25 cellular contexts compared by ENCODE assay signal in the genomic region with DNA sequence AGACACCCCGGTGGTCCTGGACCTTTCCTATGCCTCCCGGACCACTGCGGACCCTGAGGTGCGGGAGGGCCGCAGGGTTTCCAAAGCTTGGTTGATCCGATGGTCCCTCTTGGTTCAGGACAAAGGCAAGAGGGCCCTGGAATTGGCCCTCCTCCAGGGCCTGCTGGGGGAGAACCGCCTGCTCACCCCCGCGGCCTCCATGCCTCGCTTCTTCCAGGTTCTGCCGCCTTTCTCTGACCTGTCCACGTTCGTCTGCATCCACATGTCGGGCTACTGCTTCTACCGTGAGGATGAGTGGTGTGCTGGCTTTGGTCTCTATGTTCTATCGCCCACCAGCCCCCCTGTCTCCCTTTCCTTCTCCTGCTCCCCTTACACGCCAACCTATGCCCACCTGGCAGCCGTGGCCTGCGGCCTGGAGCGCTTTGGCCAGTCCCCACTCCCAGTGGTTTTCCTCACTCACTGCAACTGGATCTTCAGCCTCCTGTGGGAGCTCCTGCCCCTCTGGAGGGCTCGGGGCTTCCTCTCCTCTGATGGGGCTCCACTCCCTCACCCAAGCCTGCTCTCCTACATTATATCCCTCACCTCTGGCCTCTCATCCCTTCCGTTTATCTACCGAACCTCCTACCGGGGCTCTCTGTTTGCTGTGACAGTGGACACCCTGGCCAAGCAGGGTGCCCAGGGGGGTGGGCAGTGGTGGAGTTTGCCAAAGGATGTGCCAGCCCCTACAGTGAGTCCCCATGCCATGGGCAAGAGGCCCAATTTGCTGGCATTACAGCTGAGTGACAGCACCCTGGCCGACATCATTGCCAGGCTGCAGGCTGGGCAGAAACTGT. TPM values are rescaled to one million over a fixed set of nuclear protein-coding genes. Genes with fewer than 3 reads are reported as not detected.
"Had no signal": no experiment of that assay in that cellular context is flagged by ENCODE, and none has a peak within 500 bp of the region (broad histone marks: within the 10 kb centered on the region; RNA-seq: fewer than 3 reads in every experiment).

No MANE protein-coding gene starts in this region.

- H3K4me3 Mint-ChIP-seq: activated CD4-positive, alpha-beta T cell treated with anti-CD3 and anti-CD28 coated beads for 36 hours; activated naive CD4-positive, alpha-beta T cell treated with anti-CD3 and anti-CD28 coated beads, Interleukin-2, amount 10 ng/mL, durations not matched to agents 7 days and 5 days; activated naive CD8-positive, alpha-beta T cell treated with anti-CD3 and anti-CD28 coated beads, Interleukin-2, amount 10 ng/mL, durations not matched to agents 7 days and 5 days; activated T-helper 1 cell treated with anti-CD3 and anti-CD28 coated beads, Interleukin-12 subunit alpha, Interleukin-12 subunit beta, Interleukin-2, Interleukin-4 antibody, amounts not matched to agents 30 ng/mL and 10 ng/mL and 1 ng/mL, durations not matched to agents 14 hours and 24 hours and 36 hours; brain; nephron had no signal

- DNase-seq: activated CD4-positive, alpha-beta T cell treated with anti-CD3 and anti-CD28 coated beads for 36 hours; activated CD4-positive, CD25-positive, alpha-beta regulatory T cell; activated gamma-delta T cell; activated naive CD4-positive, alpha-beta T cell treated with anti-CD3 and anti-CD28 coated beads, Interleukin-2, amount 10 ng/mL, durations not matched to agents 7 days and 5 days; activated naive CD8-positive, alpha-beta T cell treated with anti-CD3 and anti-CD28 coated beads, Interleukin-2, amount 10 ng/mL, durations not matched to agents 7 days and 5 days; activated T-cell treated with anti-CD3 and anti-CD28 coated beads for 4 hours; dorsolateral prefrontal cortex; effector memory CD4-positive, alpha-beta T cell; gastrocnemius medialis; islet precursor cell; left ventricle myocardium superior; right cardiac atrium; stimulated activated CD4-positive, alpha-beta T cell treated with anti-CD3 and anti-CD28 coated beads, Interleukin-2, amount 100 ng/mL, for 48 hours; stimulated activated naive CD4-positive, alpha-beta T cell treated with Interleukin-2 at 50 U/mL for 16 hours; trophoblast cell; uterus had no signal

- H3K27ac Mint-ChIP-seq: activated CD4-positive, alpha-beta T cell treated with anti-CD3 and anti-CD28 coated beads for 36 hours; activated naive CD4-positive, alpha-beta T cell treated with anti-CD3 and anti-CD28 coated beads, Interleukin-2, amount 10 ng/mL, durations not matched to agents 7 days and 5 days; activated naive CD8-positive, alpha-beta T cell treated with anti-CD3 and anti-CD28 coated beads, Interleukin-2, amount 10 ng/mL, durations not matched to agents 7 days and 5 days; activated T-helper 1 cell treated with anti-CD3 and anti-CD28 coated beads, Interleukin-12 subunit alpha, Interleukin-12 subunit beta, Interleukin-2, Interleukin-4 antibody, amounts not matched to agents 30 ng/mL and 10 ng/mL and 1 ng/mL, durations not matched to agents 14 hours and 24 hours and 36 hours; nephron had no signal

- H3K4me2 ChIP-seq: hepatocyte had no signal

- H3K27me3 Mint-ChIP-seq: activated CD4-positive, alpha-beta T cell treated with anti-CD3 and anti-CD28 coated beads for 36 hours had no signal

- H3K9me3 ChIP-seq: ascending aorta, gastrocnemius medialis, pancreas, thoracic aorta, uterus had no signal

- H2AFZ ChIP-seq: hepatocyte had no signal

- H3K79me2 ChIP-seq: hepatocyte had no signal

- H3K36me3 ChIP-seq: gastrocnemius medialis, pancreas, uterus had no signal

- H3K4me3 ChIP-seq: ascending aorta, coronary artery, dorsolateral prefrontal cortex, gastrocnemius medialis, hepatocyte, pancreas, thoracic aorta, uterus had no signal

- H3K4me1 Mint-ChIP-seq: activated CD4-positive, alpha-beta T cell treated with anti-CD3 and anti-CD28 coated beads for 36 hours; activated naive CD4-positive, alpha-beta T cell treated with anti-CD3 and anti-CD28 coated beads, Interleukin-2, amount 10 ng/mL, durations not matched to agents 7 days and 5 days; activated naive CD8-positive, alpha-beta T cell treated with anti-CD3 and anti-CD28 coated beads, Interleukin-2, amount 10 ng/mL, durations not matched to agents 7 days and 5 days; brain; nephron had no signal

- ATAC-seq: activated CD4-positive, alpha-beta T cell treated with anti-CD3 and anti-CD28 coated beads for 36 hours; gastrocnemius medialis; pancreas; right cardiac atrium had no signal

- H3K9me3 Mint-ChIP-seq: activated naive CD4-positive, alpha-beta T cell treated with anti-CD3 and anti-CD28 coated beads, Interleukin-2, amount 10 ng/mL, durations not matched to agents 7 days and 5 days; activated naive CD8-positive, alpha-beta T cell treated with anti-CD3 and anti-CD28 coated beads, Interleukin-2, amount 10 ng/mL, durations not matched to agents 7 days and 5 days; activated T-helper 1 cell treated with anti-CD3 and anti-CD28 coated beads, Interleukin-12 subunit alpha, Interleukin-12 subunit beta, Interleukin-2, Interleukin-4 antibody, amounts not matched to agents 30 ng/mL and 10 ng/mL and 1 ng/mL, durations not matched to agents 14 hours and 24 hours and 36 hours; brain; nephron had no signal

- H3K4me1 ChIP-seq: gastrocnemius medialis, uterus had no signal

- H3K36me3 Mint-ChIP-seq: activated naive CD4-positive, alpha-beta T cell treated with anti-CD3 and anti-CD28 coated beads, Interleukin-2, amount 10 ng/mL, durations not matched to agents 7 days and 5 days; activated naive CD8-positive, alpha-beta T cell treated with anti-CD3 and anti-CD28 coated beads, Interleukin-2, amount 10 ng/mL, durations not matched to agents 7 days and 5 days had no signal

- H3K27ac ChIP-seq: ascending aorta, coronary artery, dorsolateral prefrontal cortex, gastrocnemius medialis, hepatocyte, pancreas, thoracic aorta, uterus had no signal

- H3K27me3 ChIP-seq: ascending aorta, gastrocnemius medialis, hepatocyte, pancreas, uterus had no signal

RNA-seq across cellular contexts. Expression of a gene that starts 16.8 kb away (rescaled TPM):
- total RNA-seq: activated T-helper 1 cell treated with anti-CD3 and anti-CD28 coated beads, Interleukin-12 subunit alpha, Interleukin-12 subunit beta, Interleukin-2, Interleukin-4 antibody, amounts not matched to agents 30 ng/mL and 10 ng/mL and 1 ng/mL, durations not matched to agents 14 hours and 24 hours and 36 hours had no signal

RNA-seq across cellular contexts. Expression of a gene that starts 47.7 kb away (rescaled TPM):
- total RNA-seq: activated naive CD8-positive, alpha-beta T cell treated with anti-CD3 and anti-CD28 coated beads, Interleukin-2, amount 10 ng/mL, durations not matched to agents 7 days and 5 days; activated T-helper 1 cell treated with anti-CD3 and anti-CD28 coated beads, Interleukin-12 subunit alpha, Interleukin-12 subunit beta, Interleukin-2, Interleukin-4 antibody, amounts not matched to agents 30 ng/mL and 10 ng/mL and 1 ng/mL, durations not matched to agents 14 hours and 24 hours and 36 hours; T-helper 1 cell treated with Interleukin-12 subunit alpha and Interleukin-12 subunit beta and Interleukin-4 antibody, amounts not matched to agents 30 ng/mL and 1 ng/mL, for 36 hours had no signal
